Comparison of ENCODE assay signal across 8 cellular contexts in the genomic region with DNA sequence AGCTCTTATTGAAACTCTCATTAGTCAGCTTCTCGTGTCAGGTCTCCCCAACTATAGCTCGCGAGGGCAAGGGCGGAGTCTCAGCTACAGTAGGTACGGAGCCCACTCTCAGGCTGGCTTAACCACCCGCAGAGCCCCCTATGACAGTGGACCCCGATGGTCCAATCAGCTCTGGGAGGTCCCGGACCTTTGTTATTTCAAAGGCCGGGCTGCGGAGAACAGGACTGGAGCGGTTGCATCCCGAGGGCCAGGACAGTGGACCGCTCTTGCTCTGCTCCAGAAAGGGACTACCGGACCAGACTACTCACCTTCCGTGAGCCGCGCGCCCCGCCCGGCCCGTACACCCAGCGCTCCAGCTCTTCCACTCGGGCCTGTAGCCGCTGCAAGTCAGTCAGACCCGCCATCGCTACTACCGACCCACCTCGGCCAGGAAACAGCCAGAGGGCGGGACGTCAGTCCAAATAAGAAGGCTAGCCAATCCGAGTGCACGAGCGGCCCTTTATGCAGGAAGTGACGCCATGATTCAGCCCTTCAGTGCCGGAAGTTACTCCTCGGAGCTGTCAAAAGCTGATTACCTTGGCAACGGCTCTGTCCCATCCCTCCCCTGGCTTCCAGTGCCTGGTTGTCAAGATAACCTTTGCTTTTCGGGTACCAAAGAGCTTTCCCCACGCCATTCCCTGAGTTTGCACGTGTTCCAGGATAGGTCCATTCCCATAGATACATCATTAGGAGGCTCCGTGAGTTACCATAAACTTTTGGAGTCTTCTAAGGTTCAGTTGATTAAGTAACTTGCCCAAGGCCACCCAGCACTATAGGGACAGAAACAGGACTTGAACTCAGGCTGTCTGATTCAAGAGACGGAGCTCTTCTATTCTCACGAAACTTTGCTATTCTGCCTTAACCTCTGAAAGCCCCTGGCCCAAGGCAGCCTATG. TPM values are rescaled to one million over a fixed set of nuclear protein-coding genes. Genes with fewer than 3 reads are reported as not detected.
A peak's percentile ranks its signal among the peaks of the same experiment; 100 is the strongest.
DNase-seq lines count a peak whose midpoint lies in the region; ATAC-seq, FAIRE-seq and TF ChIP-seq lines count a peak whose summit lies in the region.

A gene (minus strand): TSS at position 435 of the 934 bp plus-strand sequence. CDS start 31 bp downstream, at position 404.

- H3K18ac ChIP-seq in H1 (ENCODE audit: extremely low read depth, low read length) (no peak within 1 kb of the TSS), mesenchymal stem cell (ENCODE audit: low read depth in 1 of 2, low read length in 2 of 2) (peak within 1 kb of the TSS in 1 of 2 experiments; percentile 52)

- H3K27ac ChIP-seq in CD8-positive, alpha-beta T cell (ENCODE audit: low read depth, low read length): peak within 1 kb of the TSS; percentile 73
- no peak within 1 kb of the TSS for H3K27ac ChIP-seq in H1 (ENCODE audit: low read depth, low read length)
- no peak within 1 kb of the TSS for H3K27ac ChIP-seq in mesenchymal stem cell (ENCODE audit: low read length, poor library complexity, severe bottlenecking)

- H3K56ac ChIP-seq in H1 (replicated peaks; ENCODE audit: insufficient read length, low read depth, low read length): no peak within 1 kb of the TSS

- TF ChIP-seq POLR2A in H1 (IDR thresholded peaks at IDR 0.05; ENCODE audit: control extremely low read depth in 1 of 2, low read depth in 2 of 2, low read length in 2 of 2): no peak

- TF ChIP-seq CTCF in CD8-positive, alpha-beta T cell (IDR thresholded peaks at IDR 0.05): no peak
- TF ChIP-seq CTCF in H1 (IDR thresholded peaks at IDR 0.05; ENCODE audit: control extremely low read depth in 1 of 3, insufficient read depth in 1 of 3, low read depth in 1 of 3, low read length in 3 of 3): peak in 1 of 3 experiments; percentile 6; a peak in 1 of 4 replicates

- no peak for TF ChIP-seq RAD21 in H1 (IDR thresholded peaks at IDR 0.05 in 1 of 2, conservative IDR thresholded peaks at IDR 0.05 in 1 of 2; ENCODE audit: low read depth in 2 of 2, low read length in 2 of 2)

- H2BK20ac ChIP-seq in H1 (ENCODE audit: low read length): no peak within 1 kb of the TSS

- H2AFZ ChIP-seq in H1 (ENCODE audit: low read length) (no peak within 1 kb of the TSS; the same call in 1 of the 2 replicates), mesenchymal stem cell (ENCODE audit: low read depth, low read length) (peak within 1 kb of the TSS; percentile 54)

- WGBS in H1 (ENCODE audit: extremely low coverage in 1 of 2, insufficient coverage in 1 of 2, insufficient read length in 1 of 2, insufficient replicate concordance in 2 of 2, low coverage in 1 of 2, low lambda C conversion rate in 2 of 2, missing lambda C conversion rate in 1 of 2), 2 experiments: 9% methylated on average over 43 of the region's 43 CpGs; no CpG with 5 or more reads in 1 of the 2 experiments
- WGBS in mesenchymal stem cell: 8% methylated on average over 43 of the region's 43 CpGs

- POLR2A ChIA-PET in CD8-positive, alpha-beta T cell (lab: Charles Lee): interaction anchor here (0.9 to 2.2 kb wide), 9 partner anchors 8 to 451 kb away, joined by 3 to 28 read pairs (median 3); a partner anchor contains a TSS
- POLR2A ChIA-PET in H1 (lab: Charles Lee; ENCODE audit: partially characterized antibody): interaction anchor here (1.1 kb wide), 1 partner anchor 24 kb away, joined by 3 read pairs; no protein-coding TSS in a partner anchor

- H3K4me3 Mint-ChIP-seq in CD8-positive, alpha-beta T cell: peak within 1 kb of the TSS; percentile 91

- H3K36me3 ChIP-seq in CD8-positive, alpha-beta T cell (ENCODE audit: insufficient read depth, low read length): peaks cover 7% of the 10 kb centered on the region
- H3K36me3 ChIP-seq in H1 (ENCODE audit: control insufficient read depth in 2 of 4, insufficient read depth in 4 of 4, low read length in 3 of 4) (no peaks in the 10 kb centered on the region; a peak in 1 of 8 replicates), mesenchymal stem cell (ENCODE audit: control insufficient read depth in 1 of 2, insufficient read depth in 2 of 2, low read depth in 1 of 2, low read length in 2 of 2) (peaks cover 25 to 32% of the 10 kb centered on the region in 2 experiments)

- H2BK120ac ChIP-seq in H1 (replicated peaks; ENCODE audit: low read depth, low read length) (no peak within 1 kb of the TSS), mesenchymal stem cell (ENCODE audit: low read depth, low read length) (no peak within 1 kb of the TSS)

- H2BK5ac ChIP-seq in H1 (ENCODE audit: low read depth, low read length): no peak within 1 kb of the TSS
- H2BK5ac ChIP-seq in mesenchymal stem cell (ENCODE audit: low read depth, low read length, poor library complexity, severe bottlenecking): no peak within 1 kb of the TSS

- H3K4ac ChIP-seq in H1 (replicated peaks; ENCODE audit: insufficient read length, low read depth, low read length) (no peak within 1 kb of the TSS), mesenchymal stem cell (ENCODE audit: low read depth in 1 of 2, low read length in 2 of 2) (peak within 1 kb of the TSS in 1 of 2 experiments; percentile 63)

- peak; percentile 79 to 94 (median 87) for DNase-seq in CD8-positive, alpha-beta T cell
- peak; percentile 96 for DNase-seq in HPDE6-E6E7 (ENCODE audit: extremely low spot score)
- DNase-seq in NK-92 treated with Interleukin-12 subunit alpha and Interleukin-12 subunit beta, amount 100 ng/mL, for 24 hours (lab: John Stamatoyannopoulos, UW): peak; percentile 83
- peak; percentile 90 for DNase-seq in activated CD8-positive, alpha-beta memory T cell treated with anti-CD3 and anti-CD28 coated beads for 24 hours
- peak in 1 of 2 experiments; percentile 83 for DNase-seq in H1 (ENCODE audit: low read depth in 1 of 2, low spot score in 2 of 2)
- peak; percentile 96 for DNase-seq in mesenchymal stem cell
- peak; percentile 75 for DNase-seq in stimulated activated CD8-positive, alpha-beta memory T cell treated with anti-CD3 and anti-CD28 coated beads, Interleukin-12 subunit alpha, Interleukin-12 subunit beta, amount 100 ng/mL, for 4 hours (ENCODE audit: low read depth)

- H3K23ac ChIP-seq in H1 (ENCODE audit: insufficient read length): no peak within 1 kb of the TSS
- H3K23ac ChIP-seq in mesenchymal stem cell (ENCODE audit: low read length in 2 of 2): peak within 1 kb of the TSS in 1 of 2 experiments; percentile 16

- H2BK12ac ChIP-seq in H1 (ENCODE audit: low read depth, low read length): no peak within 1 kb of the TSS
- H2BK12ac ChIP-seq in mesenchymal stem cell (ENCODE audit: low read length in 2 of 2): no peak within 1 kb of the TSS

- H4K5ac ChIP-seq in H1 (ENCODE audit: insufficient read length, low read depth, low read length): no peak within 1 kb of the TSS

- CTCF ChIA-PET in CD8-positive, alpha-beta T cell (lab: Charles Lee): interaction anchor here (1.0 to 7.4 kb wide), 6 partner anchors 8 to 241 kb away, joined by 3 to 81 read pairs (median 4); a partner anchor contains a TSS
- CTCF ChIA-PET in H1 (lab: Charles Lee; ENCODE audit: partially characterized antibody): interaction anchor here (1.1 to 4.7 kb wide), 10 partner anchors 9 to 119 kb away, joined by 3 to 65 read pairs (median 6); a partner anchor contains a TSS

- H3K79me2 ChIP-seq in H1 (ENCODE audit: control insufficient read depth in 1 of 2, insufficient read depth in 2 of 2, low read length in 2 of 2): no peaks in the 10 kb centered on the region

- H3K4me1 Mint-ChIP-seq in CD8-positive, alpha-beta T cell (ENCODE audit: low read depth): peaks cover 34% of the 10 kb centered on the region

- H3K9me3 ChIP-seq in CD8-positive, alpha-beta T cell (ENCODE audit: low read length): no peaks in the 10 kb centered on the region
- H3K9me3 ChIP-seq in H1 (ENCODE audit: insufficient read depth in 2 of 2, low read depth in 1 of 2, low read length in 1 of 2) (no peaks in the 10 kb centered on the region), mesenchymal stem cell (ENCODE audit: control insufficient read depth, low read length) (no peaks in the 10 kb centered on the region)

- peaks cover 25% of the 10 kb centered on the region for H3K4me1 ChIP-seq in CD8-positive, alpha-beta T cell (ENCODE audit: insufficient read depth, low read length)
- H3K4me1 ChIP-seq in H1 (replicated peaks in 1 of 4; ENCODE audit: control insufficient read depth in 3 of 4, insufficient read depth in 4 of 4, low read length in 3 of 4) (peaks cover 0 to 5% (median 4%) of the 10 kb centered on the region in 4 experiments; a peak in 5 of 7 replicates), mesenchymal stem cell (ENCODE audit: control insufficient read depth, insufficient read depth, low read depth, low read length) (peaks cover 3% of the 10 kb centered on the region)

- H3K36me3 Mint-ChIP-seq in CD8-positive, alpha-beta T cell: peaks cover 38% of the 10 kb centered on the region

- peaks cover 22% of the 10 kb centered on the region for H3K27me3 ChIP-seq in CD8-positive, alpha-beta T cell (ENCODE audit: insufficient read depth, low read length)
- H3K27me3 ChIP-seq in H1 (replicated peaks in 1 of 4; ENCODE audit: control insufficient read depth in 3 of 4, extremely low read depth in 1 of 4, insufficient read depth in 3 of 4, low read length in 3 of 4) (peaks cover 17 to 37% (median 35%) of the 10 kb centered on the region in 4 experiments), mesenchymal stem cell (ENCODE audit: control insufficient read depth in 1 of 2, insufficient read depth in 1 of 2, low read length in 2 of 2) (peaks cover 22 to 32% of the 10 kb centered on the region in 2 experiments)

- peaks cover 27% of the 10 kb centered on the region for H3K27me3 Mint-ChIP-seq in CD8-positive, alpha-beta T cell (ENCODE audit: low read depth)

- H3K14ac ChIP-seq in H1 (ENCODE audit: insufficient read length) (no peak within 1 kb of the TSS), mesenchymal stem cell (ENCODE audit: low read length in 2 of 2) (peak within 1 kb of the TSS in 1 of 2 experiments; percentile 76)

- H3K9ac ChIP-seq in H1 (replicated peaks in 1 of 4; ENCODE audit: extremely low read depth in 1 of 4, low read depth in 3 of 4, low read length in 3 of 4) (peak within 1 kb of the TSS in 3 of 4 experiments; percentile 35 to 45 (median 43); a peak in 4 of 7 replicates), mesenchymal stem cell (ENCODE audit: low read length) (peak within 1 kb of the TSS; percentile 94)

- intact Hi-C loops in CD8-positive, alpha-beta T cell (cut with DNase I, micrococcal nuclease): loop anchor here (1.0 kb wide), 3 partner anchors 8 to 26 kb away; a partner anchor contains a TSS

- peak; percentile 98 for ATAC-seq in CD8-positive, alpha-beta T cell
- peak; percentile 100 for ATAC-seq in GM19463 (IDR thresholded peaks at IDR 0.05; ENCODE audit: unreplicated experiment)

- peaks cover 0 to 2% of the 10 kb centered on the region in 2 experiments for H4K20me1 ChIP-seq in H1 (replicated peaks in 1 of 2; ENCODE audit: control insufficient read depth in 1 of 2, insufficient read depth in 2 of 2, low read length in 2 of 2)

- no peaks in the 10 kb centered on the region; the same call in 1 of the 2 replicates for H3K79me1 ChIP-seq in H1 (ENCODE audit: low read depth, low read length)
- peaks cover 19% of the 10 kb centered on the region for H3K79me1 ChIP-seq in mesenchymal stem cell (replicated peaks; ENCODE audit: low read length, poor library complexity, severe bottlenecking)

- TF ChIP-seq EP300 in H1 (IDR thresholded peaks at IDR 0.05; ENCODE audit: borderline replicate concordance in 1 of 2, low read depth in 2 of 2, low read length in 2 of 2): no peak

- peak; percentile 98 for FAIRE-seq in H1 (lab: Jason Lieb, UNC)

- H3K4me3 ChIP-seq in CD8-positive, alpha-beta T cell (ENCODE audit: low read depth, low read length): peak within 1 kb of the TSS; percentile 97
- peak within 1 kb of the TSS; percentile 55 to 79 (median 72) for H3K4me3 ChIP-seq in H1 (ENCODE audit: extremely low read depth in 1 of 4, insufficient read depth in 2 of 4, low read depth in 3 of 4, low read length in 4 of 4)
- peak within 1 kb of the TSS; percentile 92 to 95 for H3K4me3 ChIP-seq in mesenchymal stem cell (ENCODE audit: insufficient read depth in 1 of 2, low read depth in 1 of 2, low read length in 2 of 2)

- no peaks in the 10 kb centered on the region for H3K9me3 Mint-ChIP-seq in CD8-positive, alpha-beta T cell

- H4K91ac ChIP-seq in H1 (replicated peaks; ENCODE audit: insufficient read length, low read length) (no peak within 1 kb of the TSS), mesenchymal stem cell (ENCODE audit: low read length) (peak within 1 kb of the TSS; percentile 41)

- peak within 1 kb of the TSS; percentile 76 for H3K27ac Mint-ChIP-seq in CD8-positive, alpha-beta T cell

- H2BK15ac ChIP-seq in H1 (ENCODE audit: low read length) (no peak within 1 kb of the TSS), mesenchymal stem cell (ENCODE audit: low read depth, poor library complexity, severe bottlenecking) (peak within 1 kb of the TSS; percentile 62)

- H4K8ac ChIP-seq in H1 (ENCODE audit: extremely low read depth, insufficient read depth, low read length) (0 out of 2 replicates have a peak within 1 kb of the TSS, but pooled peaks have one; percentile 15), mesenchymal stem cell (ENCODE audit: low read length) (peak within 1 kb of the TSS; percentile 71)

- peaks cover 7% of the 10 kb centered on the region; the same call in 1 of the 2 replicates for H3K23me2 ChIP-seq in H1 (ENCODE audit: low read depth, low read length)

- H2AK5ac ChIP-seq in H1 (ENCODE audit: low read depth, low read length): no peak within 1 kb of the TSS
- no peak within 1 kb of the TSS for H2AK5ac ChIP-seq in mesenchymal stem cell (ENCODE audit: low read length, severe bottlenecking)

- H3K4me2 ChIP-seq in H1 (ENCODE audit: insufficient read depth in 1 of 2, low read depth in 2 of 2, low read length in 2 of 2): peak within 1 kb of the TSS; percentile 76 to 86
- peak within 1 kb of the TSS; percentile 80 for H3K4me2 ChIP-seq in mesenchymal stem cell (ENCODE audit: low read length, poor library complexity, severe bottlenecking)

RNA-seq across cellular contexts. Expression of the gene that starts here (rescaled TPM):
- total RNA-seq in CD8-positive, alpha-beta T cell: 10 to 100 TPM; 82.8 to 85.3 TPM
- total RNA-seq in H1 (2021; fragmentation: NEBNext Ultra II Directional; extraction: Animal tissue kit (Norgen Biotek cat#: 25700)): 23.4 and 25.6 TPM in 2 replicates
- 37.8 and 39.2 TPM in 2 replicates for polyA plus RNA-seq in H1 (2011; rRNA removed)
- 36.2 TPM for polyA plus RNA-seq in H1 (2011; cell fraction: cytosol; rRNA removed)
- 28.6 TPM for polyA plus RNA-seq in H1 (2011; cell fraction: nucleus; rRNA removed)
- 31.7 to 38.2 TPM (median 34.4 TPM) in 4 replicates for polyA plus RNA-seq in H1 (2012, experiment 1 of 2)
- polyA plus RNA-seq in H1 (2012, experiment 2 of 2): 67.1 TPM
- 21.3 TPM for polyA plus RNA-seq in H1 (2013, experiment 1 of 2)
- 22.3 TPM for polyA plus RNA-seq in H1 (2013, experiment 2 of 2)
- polyA minus RNA-seq in H1 (2011; rRNA and poly(A)+ RNA removed): 25.2 and 26.6 TPM in 2 replicates
- polyA minus RNA-seq in H1 (2011; cell fraction: cytosol; rRNA and poly(A)+ RNA removed): 7.0 TPM
- 12.9 TPM for polyA minus RNA-seq in H1 (2011; cell fraction: nucleus; rRNA and poly(A)+ RNA removed)
- 96.8 TPM for polyA plus RNA-seq in mesenchymal stem cell (2013, experiment 1 of 2)
- polyA plus RNA-seq in mesenchymal stem cell (2013, experiment 2 of 2): 99.4 TPM
